29 cellular contexts compared by ENCODE assay signal in the genomic region with DNA sequence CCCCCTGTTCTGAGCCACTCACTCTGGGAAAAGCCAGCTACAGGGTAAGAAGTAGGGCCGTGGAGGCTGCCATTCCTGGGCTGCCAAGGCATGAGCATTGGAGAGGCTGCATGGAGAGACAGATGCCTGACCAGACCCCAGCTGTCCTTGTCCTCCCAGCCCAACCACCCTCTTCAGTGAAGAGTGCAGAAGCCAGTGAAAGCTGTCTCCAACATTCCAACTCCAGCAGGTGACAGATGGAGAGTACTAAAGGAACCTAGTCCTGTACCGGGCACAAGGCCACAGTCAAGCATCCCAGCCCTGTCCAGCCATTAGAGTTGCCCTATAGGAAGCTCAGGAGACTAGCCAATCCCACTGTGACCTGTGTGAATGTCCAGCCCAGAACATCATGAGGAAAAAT.
"Had no signal": no experiment of that assay in that cellular context is flagged by ENCODE, and none has a peak within 500 bp of the region (broad histone marks: within the 10 kb centered on the region; RNA-seq: fewer than 3 reads in every experiment).

No MANE protein-coding gene starts in this region.

- H3K4me3 Mint-ChIP-seq: immature natural killer cell; mesothelial cell of epicardium; naive B cell; natural killer cell; nephron progenitor cell; stimulated activated naive CD8-positive, alpha-beta T cell treated with anti-CD3 and anti-CD28 coated beads, Interleukin-15, amount 100 ng/mL, for 72 hours; type B pancreatic cell had no signal

- H3K27me3 Mint-ChIP-seq: type B pancreatic cell had no signal

- H3K27me3 ChIP-seq: left lung, pancreas, tibial nerve, uterus had no signal

- H3K4me3 ChIP-seq: left lung, lower lobe of right lung, pancreas, prostate gland, skin epidermis, tibial nerve, uterus had no signal

- ATAC-seq: left colon; left lung; lower lobe of right lung; natural killer cell; pancreas; right cardiac atrium; sciatic nerve; stimulated activated naive CD8-positive, alpha-beta T cell treated with anti-CD3 and anti-CD28 coated beads, Interleukin-15, amount 100 ng/mL, for 72 hours had no signal

- H3K36me3 ChIP-seq: left lung, lower lobe of right lung, pancreas, prostate gland, tibial nerve, uterus had no signal

- H3K9me3 Mint-ChIP-seq: immature natural killer cell; naive B cell; natural killer cell; nephron progenitor cell; stimulated activated naive CD8-positive, alpha-beta T cell treated with anti-CD3 and anti-CD28 coated beads, Interleukin-15, amount 100 ng/mL, for 72 hours; type B pancreatic cell had no signal

- DNase-seq: hypothalamus; immature natural killer cell; kidney; left colon; left lung; lower lobe of right lung; mammary epithelial cell; mesenchymal stem cell; naive B cell; natural killer cell; nephron progenitor cell; nucleus accumbens; pancreas; posterior cingulate gyrus; retina; right cardiac atrium; stimulated activated CD4-positive, alpha-beta T cell treated with anti-CD3 and anti-CD28 coated beads, Interleukin-12 subunit alpha, Interleukin-12 subunit beta, amount 100 ng/mL, for 4 hours; stimulated activated CD4-positive, alpha-beta T cell treated with anti-CD3 and anti-CD28 coated beads, Interleukin-15, amount 100 ng/mL, for 24 hours; stimulated activated CD4-positive, alpha-beta T cell treated with anti-CD3 and anti-CD28 coated beads, Interleukin-2, amount 100 ng/mL, for 24 hours; stimulated activated CD4-positive, alpha-beta T cell treated with anti-CD3 and anti-CD28 coated beads, Interleukin-4, amount 100 ng/mL, for 1 hour; stimulated activated naive CD4-positive, alpha-beta T cell treated with Interleukin-2 at 50 U/mL for 16 hours; stimulated activated naive CD8-positive, alpha-beta T cell treated with anti-CD3 and anti-CD28 coated beads, Interleukin-15, amount 100 ng/mL, for 72 hours; uterus had no signal

- H3K9me3 ChIP-seq: left lung, lower lobe of right lung, pancreas, prostate gland, tibial nerve, uterus had no signal

- H3K36me3 Mint-ChIP-seq: immature natural killer cell, mesothelial cell of epicardium, naive B cell, natural killer cell, type B pancreatic cell had no signal

- H3K4me1 ChIP-seq: left lung, lower lobe of right lung, pancreas, prostate gland, tibial nerve, uterus had no signal

- H3K27ac ChIP-seq: left lung, lower lobe of right lung, pancreas, prostate gland, skin epidermis, tibial nerve, uterus had no signal

- H3K27ac Mint-ChIP-seq: immature natural killer cell; mesothelial cell of epicardium; naive B cell; natural killer cell; nephron progenitor cell; stimulated activated naive CD8-positive, alpha-beta T cell treated with anti-CD3 and anti-CD28 coated beads, Interleukin-15, amount 100 ng/mL, for 72 hours; type B pancreatic cell had no signal

- H3K4me1 Mint-ChIP-seq: immature natural killer cell; naive B cell; natural killer cell; stimulated activated naive CD8-positive, alpha-beta T cell treated with anti-CD3 and anti-CD28 coated beads, Interleukin-15, amount 100 ng/mL, for 72 hours had no signal
